ENCODE assay signal across 16 cellular contexts in genomic region chr1:9052272-9053049, GRCh38. TPM values are rescaled to one million over a fixed set of nuclear protein-coding genes. Genes with fewer than 3 reads are reported as not detected.
DNase-seq lines count a peak whose midpoint lies in the region; ATAC-seq, FAIRE-seq and TF ChIP-seq lines count a peak whose summit lies in the region.
"Had no signal": no experiment of that assay in that cellular context is flagged by ENCODE, and none has a peak within 500 bp of the region (broad histone marks: within the 10 kb centered on the region; RNA-seq: fewer than 3 reads in every experiment).

No MANE protein-coding gene starts in this region.

- H3K9me3 ChIP-seq in Panc1 (ENCODE audit: control insufficient read depth, insufficient read depth, low read depth, low read length) (no peaks in the 10 kb centered on the region), H1 (ENCODE audit: insufficient read depth in 2 of 2, low read depth in 1 of 2, low read length in 1 of 2) (no peaks in the 10 kb centered on the region), gastrocnemius medialis (no peaks in the 10 kb centered on the region)

- H4K91ac ChIP-seq in H1 (replicated peaks; ENCODE audit: insufficient read length, low read length), result no peak overlapping the region

- H2BK5ac ChIP-seq in H1 (ENCODE audit: low read depth, low read length), result no peak overlapping the region

- no peak overlapping the region for H3K4me3 Mint-ChIP-seq in activated naive CD8-positive, alpha-beta T cell treated with anti-CD3 and anti-CD28 coated beads, Interleukin-2, amount 50 U/mL, for 24 hours
- H3K4me3 Mint-ChIP-seq: CD14-positive monocyte; CD8-positive, alpha-beta T cell had no signal

- H3K36me3 Mint-ChIP-seq in activated naive CD8-positive, alpha-beta T cell treated with anti-CD3 and anti-CD28 coated beads, Interleukin-2, amount 50 U/mL, for 24 hours (ENCODE audit: low read depth), result no peaks in the 10 kb centered on the region
- H3K36me3 Mint-ChIP-seq: CD8-positive, alpha-beta T cell had no signal

- no peak overlapping the region for H3K23ac ChIP-seq in H1 (ENCODE audit: insufficient read length)

- no peaks in the 10 kb centered on the region for H4K20me1 ChIP-seq in H1 (replicated peaks in 1 of 2; ENCODE audit: control insufficient read depth in 1 of 2, insufficient read depth in 2 of 2, low read length in 2 of 2)

- no peaks in the 10 kb centered on the region for H3K79me2 ChIP-seq in H1 (ENCODE audit: control insufficient read depth in 1 of 2, insufficient read depth in 2 of 2, low read length in 2 of 2)

- no peaks in the 10 kb centered on the region for H3K23me2 ChIP-seq in H1 (ENCODE audit: low read depth, low read length)

- H3K4ac ChIP-seq in H1 (replicated peaks; ENCODE audit: insufficient read length, low read depth, low read length), result no peak overlapping the region

- H3K9ac ChIP-seq in H1 (replicated peaks in 1 of 4; ENCODE audit: extremely low read depth in 1 of 4, low read depth in 3 of 4, low read length in 3 of 4), result no peak overlapping the region

- 0 out of 2 replicates have a peak, but pooled peaks have one; percentile 34 for ATAC-seq in Panc1
- ATAC-seq in gastrocnemius medialis, result no peak
- no peak for ATAC-seq in activated naive CD8-positive, alpha-beta T cell treated with anti-CD3 and anti-CD28 coated beads, Interleukin-2, amount 50 U/mL, for 24 hours
- ATAC-seq: CD8-positive, alpha-beta T cell had no signal

- TF ChIP-seq POLR2A in H1 (IDR thresholded peaks at IDR 0.05; ENCODE audit: control extremely low read depth in 1 of 2, low read depth in 2 of 2, low read length in 2 of 2), result no peak
- TF ChIP-seq POLR2A in gastrocnemius medialis (IDR thresholded peaks at IDR 0.05), result no peak

- no peak overlapping the region for H3K27ac ChIP-seq in Panc1 (ENCODE audit: low read length)
- no peak overlapping the region for H3K27ac ChIP-seq in H1 (ENCODE audit: low read depth, low read length)
- peak overlapping the region; percentile 72 to 76 (median 73) for H3K27ac ChIP-seq in gastrocnemius medialis

- in situ Hi-C loops in Panc1 (cut with HindIII; ENCODE audit: low pct_unique_long_range_greater_than_20kb, low sequenced_read_pairs), result no loop called here
- in situ Hi-C loops in gastrocnemius medialis (cut with MboI; ENCODE audit: low sequenced_read_pairs in 4 of 4), result no loop called here

- H3K14ac ChIP-seq in H1 (ENCODE audit: insufficient read length), result no peak overlapping the region

- H2BK20ac ChIP-seq in H1 (ENCODE audit: low read length), result peak overlapping the region; percentile 21; the same call in 1 of the 2 replicates

- H3K27ac Mint-ChIP-seq in activated naive CD8-positive, alpha-beta T cell treated with anti-CD3 and anti-CD28 coated beads, Interleukin-2, amount 50 U/mL, for 24 hours, result no peak overlapping the region
- H3K27ac Mint-ChIP-seq: CD14-positive monocyte; CD8-positive, alpha-beta T cell had no signal

- no peak overlapping the region for H2AK5ac ChIP-seq in H1 (ENCODE audit: low read depth, low read length)

- intact Hi-C loops in Panc1 (cut with micrococcal nuclease; ENCODE audit: unreplicated experiment), result no loop called here
- intact Hi-C loops in gastrocnemius medialis (cut with DNase I; ENCODE audit: low total_unique reads), result no loop called here

- no peak overlapping the region for H4K8ac ChIP-seq in H1 (ENCODE audit: extremely low read depth, insufficient read depth, low read length)

- FAIRE-seq in H1 (lab: Jason Lieb, UNC), result no peak
- FAIRE-seq: GM18507, H54 had no signal

- no peaks in the 10 kb centered on the region for H3K27me3 Mint-ChIP-seq in activated naive CD8-positive, alpha-beta T cell treated with anti-CD3 and anti-CD28 coated beads, Interleukin-2, amount 50 U/mL, for 24 hours

- POLR2A ChIA-PET in Panc1 (lab: Charles Lee) (no interaction called here), H1 (lab: Charles Lee; ENCODE audit: partially characterized antibody) (no interaction called here)

- H3K27me3 ChIP-seq in Panc1 (ENCODE audit: control insufficient read depth, insufficient read depth, low read length), result no peaks in the 10 kb centered on the region; the same call in 1 of the 2 replicates
- no peaks in the 10 kb centered on the region for H3K27me3 ChIP-seq in H1 (replicated peaks in 1 of 4; ENCODE audit: control insufficient read depth in 3 of 4, extremely low read depth in 1 of 4, insufficient read depth in 3 of 4, low read length in 3 of 4)
- no peaks in the 10 kb centered on the region for H3K27me3 ChIP-seq in gastrocnemius medialis

- no peak for TF ChIP-seq EP300 in H1 (IDR thresholded peaks at IDR 0.05; ENCODE audit: borderline replicate concordance in 1 of 2, low read depth in 2 of 2, low read length in 2 of 2)

- H3K4me1 ChIP-seq in Panc1 (ENCODE audit: control insufficient read depth, insufficient read depth, low read length), result no peaks in the 10 kb centered on the region
- H3K4me1 ChIP-seq in H1 (replicated peaks in 1 of 4; ENCODE audit: control insufficient read depth in 3 of 4, insufficient read depth in 4 of 4, low read length in 3 of 4), result 0 out of 7 replicates have a peak, but pooled peaks cover 0 to 2% (median 0%) of the 10 kb centered on the region in 4 experiments
- peaks cover 14% of the 10 kb centered on the region in 2 donors for H3K4me1 ChIP-seq in gastrocnemius medialis

- H3K4me2 ChIP-seq in H1 (ENCODE audit: insufficient read depth in 1 of 2, low read depth in 2 of 2, low read length in 2 of 2), result no peak overlapping the region

- peak; percentile 3 for DNase-seq in stimulated activated CD4-positive, alpha-beta T cell treated with anti-CD3 and anti-CD28 coated beads, Interleukin-15, amount 100 ng/mL, for 24 hours
- DNase-seq in stimulated activated CD4-positive, alpha-beta T cell treated with anti-CD3 and anti-CD28 coated beads, Interleukin-12 subunit alpha, Interleukin-12 subunit beta, amount 100 ng/mL, for 4 hours, result no peak
- no peak for DNase-seq in Panc1 (ENCODE audit: low read depth, low spot score)
- DNase-seq in H1 (ENCODE audit: low read depth in 1 of 2, low spot score in 2 of 2), result no peak
- DNase-seq in gastrocnemius medialis, result no peak
- DNase-seq in activated naive CD8-positive, alpha-beta T cell treated with anti-CD3 and anti-CD28 coated beads, Interleukin-2, amount 50 U/mL, for 24 hours, result no peak
- no peak for DNase-seq in iPS-NIHi11 (ENCODE audit: low spot score)
- DNase-seq: CD8-positive, alpha-beta T cell; COR-L47; DMS53; GF-D8 had no signal

- no peak overlapping the region for H2AFZ ChIP-seq in H1 (ENCODE audit: low read length)

- H4K5ac ChIP-seq in H1 (ENCODE audit: insufficient read length, low read depth, low read length), result no peak overlapping the region

- TF ChIP-seq CTCF in Panc1 (IDR thresholded peaks at IDR 0.05) (no peak), H1 (IDR thresholded peaks at IDR 0.05; ENCODE audit: control extremely low read depth in 1 of 3, insufficient read depth in 1 of 3, low read depth in 1 of 3, low read length in 3 of 3) (no peak), gastrocnemius medialis (IDR thresholded peaks at IDR 0.05 in 4 of 5, conservative IDR thresholded peaks at IDR 0.05 in 1 of 5) (no peak)

- WGBS in H1 (ENCODE audit: extremely low coverage in 1 of 2, insufficient coverage in 1 of 2, insufficient read length in 1 of 2, insufficient replicate concordance in 2 of 2, low coverage in 1 of 2, low lambda C conversion rate in 2 of 2, missing lambda C conversion rate in 1 of 2), 2 experiments, result 96% methylated on average over 6 of the region's 6 CpGs; no CpG with 5 or more reads in 1 of the 2 experiments

- H3K4me1 Mint-ChIP-seq in activated naive CD8-positive, alpha-beta T cell treated with anti-CD3 and anti-CD28 coated beads, Interleukin-2, amount 50 U/mL, for 24 hours, result no peaks in the 10 kb centered on the region
- H3K4me1 Mint-ChIP-seq: CD14-positive monocyte had no signal

- H3K4me3 ChIP-seq in Panc1 (ENCODE audit: low read depth in 2 of 2, low read length in 2 of 2) (no peak overlapping the region), H1 (ENCODE audit: extremely low read depth in 1 of 4, insufficient read depth in 2 of 4, low read depth in 3 of 4, low read length in 4 of 4) (no peak overlapping the region), gastrocnemius medialis (no peak overlapping the region)

- H2BK12ac ChIP-seq in H1 (ENCODE audit: low read depth, low read length), result no peak overlapping the region

- H2BK15ac ChIP-seq in H1 (ENCODE audit: low read length), result no peak overlapping the region

- H3K56ac ChIP-seq in H1 (replicated peaks; ENCODE audit: insufficient read length, low read depth, low read length), result no peak overlapping the region

- TF ChIP-seq RAD21 in H1 (IDR thresholded peaks at IDR 0.05 in 1 of 2, conservative IDR thresholded peaks at IDR 0.05 in 1 of 2; ENCODE audit: low read depth in 2 of 2, low read length in 2 of 2), result no peak

- no peaks in the 10 kb centered on the region for H3K9me3 Mint-ChIP-seq in activated naive CD8-positive, alpha-beta T cell treated with anti-CD3 and anti-CD28 coated beads, Interleukin-2, amount 50 U/mL, for 24 hours
- H3K9me3 Mint-ChIP-seq: CD14-positive monocyte; CD8-positive, alpha-beta T cell had no signal

- no TSS peak for BruUV-seq in Panc1 (replicated peaks; lab: Mats Ljungman, UMichigan)

- CTCF ChIA-PET in Panc1 (lab: Charles Lee), result no interaction called here
- CTCF ChIA-PET in H1 (lab: Charles Lee; ENCODE audit: partially characterized antibody), result no interaction called here

- H3K36me3 ChIP-seq in Panc1 (ENCODE audit: control insufficient read depth, insufficient read depth, low read length) (no peaks in the 10 kb centered on the region), H1 (ENCODE audit: control insufficient read depth in 2 of 4, insufficient read depth in 4 of 4, low read length in 3 of 4) (no peaks in the 10 kb centered on the region), gastrocnemius medialis (peaks cover 0 to 3% of the 10 kb centered on the region in 2 donors)

- no peak overlapping the region for H3K18ac ChIP-seq in H1 (ENCODE audit: extremely low read depth, low read length)

- H3K79me1 ChIP-seq in H1 (ENCODE audit: low read depth, low read length), result no peaks in the 10 kb centered on the region

- H2BK120ac ChIP-seq in H1 (replicated peaks; ENCODE audit: low read depth, low read length), result no peak overlapping the region

RNA-seq across cellular contexts. Expression of gene SLC2A5, which starts 17.0 kb away (rescaled TPM):
- 0.26 TPM for total RNA-seq in Panc1 (2021; ENCODE audit: unreplicated experiment)
- not detected for polyA plus RNA-seq in Panc1 (2012; ENCODE audit: insufficient read length)
- total RNA-seq in H1 (2021; fragmentation: NEBNext Ultra II Directional; extraction: Animal tissue kit (Norgen Biotek cat#: 25700)), result not detected in 2 replicates
- 0.12 and 0.14 TPM in 2 replicates for polyA plus RNA-seq in H1 (2011; rRNA removed)
- 0.12 TPM for polyA plus RNA-seq in H1 (2011; cell fraction: cytosol; rRNA removed)
- polyA plus RNA-seq in H1 (2011; cell fraction: nucleus; rRNA removed), result 0.27 TPM
- 0.06 to 0.08 TPM (median 0.08 TPM) in 3 of 4 replicates, not detected in the other for polyA plus RNA-seq in H1 (2012, experiment 1 of 2)
- polyA plus RNA-seq in H1 (2012, experiment 2 of 2), result not detected
- 0.06 TPM for polyA plus RNA-seq in H1 (2013, experiment 1 of 2)
- 0.04 TPM for polyA plus RNA-seq in H1 (2013, experiment 2 of 2)
- 0.03 and 0.07 TPM in 2 replicates for polyA minus RNA-seq in H1 (2011; rRNA and poly(A)+ RNA removed)
- not detected for polyA minus RNA-seq in H1 (2011; cell fraction: cytosol; rRNA and poly(A)+ RNA removed)
- 0.10 TPM for polyA minus RNA-seq in H1 (2011; cell fraction: nucleus; rRNA and poly(A)+ RNA removed)
- total RNA-seq in gastrocnemius medialis, result 10 to 100 TPM; 11.2 to 34.5 (median 22.8) TPM
- total RNA-seq: A673; CD8-positive, alpha-beta T cell had no signal

RNA-seq across cellular contexts. Expression of gene SLC2A7, which starts 26.2 kb away (rescaled TPM):
- total RNA-seq in Panc1 (2021; ENCODE audit: unreplicated experiment), result not detected
- not detected for polyA plus RNA-seq in Panc1 (2012; ENCODE audit: insufficient read length)
- total RNA-seq in H1 (2021; fragmentation: NEBNext Ultra II Directional; extraction: Animal tissue kit (Norgen Biotek cat#: 25700)), result not detected in 2 replicates
- polyA plus RNA-seq in H1 (2011; rRNA removed), result not detected in 2 replicates
- polyA plus RNA-seq in H1 (2011; cell fraction: cytosol; rRNA removed), result not detected
- polyA plus RNA-seq in H1 (2011; cell fraction: nucleus; rRNA removed), result not detected
- not detected in 4 replicates for polyA plus RNA-seq in H1 (2012, experiment 1 of 2)
- polyA plus RNA-seq in H1 (2012, experiment 2 of 2), result not detected
- polyA plus RNA-seq in H1 (2013, experiment 1 of 2), result not detected
- not detected for polyA plus RNA-seq in H1 (2013, experiment 2 of 2)
- polyA minus RNA-seq in H1 (2011; rRNA and poly(A)+ RNA removed), result not detected in 2 replicates
- polyA minus RNA-seq in H1 (2011; cell fraction: cytosol; rRNA and poly(A)+ RNA removed), result not detected
- polyA minus RNA-seq in H1 (2011; cell fraction: nucleus; rRNA and poly(A)+ RNA removed), result not detected
- not detected for total RNA-seq in gastrocnemius medialis
- total RNA-seq: A673; CD8-positive, alpha-beta T cell had no signal
- polyA plus RNA-seq: BJ, CD14-positive monocyte had no signal

Comparison
In these comparisons a context has a peak if more than half of its experiments do, and no peak if none do; other contexts are left out.
1. H3K27ac ChIP-seq: peak in gastrocnemius medialis (4 of 4); none in Panc1 (single experiment) and H1 (single experiment).